ENCODE assay signal across 10 cellular contexts in the genomic region with DNA sequence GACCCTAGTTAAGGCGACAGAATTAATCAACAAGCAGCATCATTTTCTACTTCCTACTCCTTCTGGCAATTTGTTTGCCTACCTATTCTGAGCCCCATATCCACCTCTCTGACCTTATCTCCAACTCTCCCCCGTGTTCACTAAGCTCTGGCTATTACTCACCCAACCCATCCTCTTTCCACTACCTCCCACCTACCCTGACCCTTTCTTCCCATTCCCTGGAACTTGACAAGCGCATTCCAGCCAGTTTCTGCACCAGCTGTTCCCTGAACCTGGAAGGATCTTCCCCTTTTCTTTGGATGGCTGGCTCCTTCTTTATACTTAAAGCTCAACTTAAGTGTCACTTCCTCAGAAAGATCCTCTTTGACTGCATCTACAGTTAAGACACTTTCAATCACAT. TPM values are rescaled to one million over a fixed set of nuclear protein-coding genes. Genes with fewer than 3 reads are reported as not detected.
DNase-seq lines count a peak whose midpoint lies in the region; ATAC-seq, FAIRE-seq and TF ChIP-seq lines count a peak whose summit lies in the region.
"Had no signal": no experiment of that assay in that cellular context is flagged by ENCODE, and none has a peak within 500 bp of the region (broad histone marks: within the 10 kb centered on the region; RNA-seq: fewer than 3 reads in every experiment).

No MANE protein-coding gene starts in this region.

- TF ChIP-seq CTCF in hepatocyte (IDR thresholded peaks at IDR 0.05; ENCODE audit: poor library complexity), result no peak

- no peak overlapping the region for H2AFZ ChIP-seq in hepatocyte

- H3K9me3 Mint-ChIP-seq in activated CD4-positive, alpha-beta T cell treated with anti-CD3 and anti-CD28 coated beads for 36 hours (ENCODE audit: low read depth), result no peaks in the 10 kb centered on the region
- H3K9me3 Mint-ChIP-seq in activated T-helper 17 cell treated with anti-CD3 and anti-CD28 coated beads, Interleukin-2, amount 50 U/mL, for 72 hours, result no peaks in the 10 kb centered on the region

- no peak overlapping the region for H3K9ac ChIP-seq in skeletal muscle tissue (ENCODE audit: low read depth in 1 of 3, low read length in 3 of 3)

- H4K20me1 ChIP-seq in hepatocyte (ENCODE audit: insufficient read depth, poor library complexity, severe bottlenecking), result peaks cover 34% of the 10 kb centered on the region

- H3K4me3 ChIP-seq in hepatocyte (no peak overlapping the region), skeletal muscle tissue (ENCODE audit: low read length in 3 of 3) (peak overlapping the region in 2 of 3 donors; percentile 3 to 25)
- H3K4me3 ChIP-seq: Peyer's patch had no signal

- H3K4me1 ChIP-seq in hepatocyte (ENCODE audit: insufficient read depth) (peaks cover 31% of the 10 kb centered on the region), skeletal muscle tissue (ENCODE audit: control insufficient read depth in 3 of 3, insufficient read depth in 3 of 3, low read length in 3 of 3) (peaks cover 26 to 48% (median 29%) of the 10 kb centered on the region in 3 donors)

- no peaks in the 10 kb centered on the region for H3K27me3 Mint-ChIP-seq in activated CD4-positive, alpha-beta T cell treated with anti-CD3 and anti-CD28 coated beads for 36 hours
- H3K27me3 Mint-ChIP-seq in activated T-helper 17 cell treated with anti-CD3 and anti-CD28 coated beads, Interleukin-2, amount 50 U/mL, for 72 hours, result no peaks in the 10 kb centered on the region

- H3K27ac ChIP-seq in hepatocyte (peak overlapping the region; percentile 99), skeletal muscle tissue (ENCODE audit: low read depth, low read length) (no peak overlapping the region)
- H3K27ac ChIP-seq: Peyer's patch had no signal

- H3K36me3 ChIP-seq in hepatocyte (replicated peaks; ENCODE audit: insufficient read depth, low read depth), result no peaks in the 10 kb centered on the region
- peaks cover 0 to 19% (median 3%) of the 10 kb centered on the region in 3 donors for H3K36me3 ChIP-seq in skeletal muscle tissue (ENCODE audit: control insufficient read depth in 3 of 3, insufficient read depth in 3 of 3, low read length in 3 of 3)

- 57% methylated on average over 3 of the region's 3 CpGs for WGBS in hepatocyte (ENCODE audit: low lambda C conversion rate, missing lambda C conversion rate)

- H3K4me2 ChIP-seq in hepatocyte, result peak overlapping the region; percentile 83

- no peaks in the 10 kb centered on the region for H3K9me2 ChIP-seq in hepatocyte (replicated peaks; ENCODE audit: insufficient read depth)

- no peak for DNase-seq in activated CD4-positive, alpha-beta T cell treated with anti-CD3 and anti-CD28 coated beads for 36 hours
- DNase-seq in activated CD4-positive, alpha-beta T cell treated with anti-CD3 and anti-CD28 coated beads for 4 hours, result no peak
- DNase-seq in hepatocyte (ENCODE audit: low spot score), result peak; percentile 30
- no peak for DNase-seq in H54 (ENCODE audit: insufficient read length, low spot score)
- DNase-seq in mucosa of gallbladder (ENCODE audit: low spot score), result no peak
- DNase-seq in NCI-H1092 treated with DMSO at 0.1 percent for 48 hours (lab: John Stamatoyannopoulos, UW), result no peak

- CTCF ChIA-PET in activated CD4-positive, alpha-beta T cell treated with anti-CD3 and anti-CD28 coated beads for 36 hours (lab: Charles Lee), result interaction anchor here (0.8 to 1.7 kb wide), 2 partner anchors 24 to 43 kb away, joined by 3 to 5 read pairs; no protein-coding TSS in a partner anchor

- no peak overlapping the region for H3K4me3 Mint-ChIP-seq in activated CD4-positive, alpha-beta T cell treated with anti-CD3 and anti-CD28 coated beads for 36 hours
- peak overlapping the region; percentile 88 for H3K4me3 Mint-ChIP-seq in activated T-helper 17 cell treated with anti-CD3 and anti-CD28 coated beads, Interleukin-2, amount 50 U/mL, for 72 hours

- TF ChIP-seq POLR2A in H54 (IDR thresholded peaks at IDR 0.05; ENCODE audit: low read depth, low read length), result no peak

- peaks cover 27% of the 10 kb centered on the region for H3K36me3 Mint-ChIP-seq in activated CD4-positive, alpha-beta T cell treated with anti-CD3 and anti-CD28 coated beads for 36 hours (ENCODE audit: low read depth)
- peaks cover 79% of the 10 kb centered on the region for H3K36me3 Mint-ChIP-seq in activated T-helper 17 cell treated with anti-CD3 and anti-CD28 coated beads, Interleukin-2, amount 50 U/mL, for 72 hours (ENCODE audit: low read depth)

- no peak for ATAC-seq in activated CD4-positive, alpha-beta T cell treated with anti-CD3 and anti-CD28 coated beads for 36 hours
- ATAC-seq in activated T-helper 17 cell treated with anti-CD3 and anti-CD28 coated beads, Interleukin-2, amount 50 U/mL, for 72 hours (replicated peaks), result no peak

- intact Hi-C loops in activated CD4-positive, alpha-beta T cell treated with anti-CD3 and anti-CD28 coated beads for 36 hours (cut with DNase I, micrococcal nuclease), result loop anchor here in 1 of 2 experiments (2.0 kb wide), 1 partner anchor 1375 kb away; a partner anchor contains a TSS

- POLR2A ChIA-PET in activated CD4-positive, alpha-beta T cell treated with anti-CD3 and anti-CD28 coated beads for 36 hours (lab: Charles Lee), result interaction anchor here (1.5 kb wide), 1 partner anchor 13 kb away, joined by 4 read pairs; no protein-coding TSS in a partner anchor

- peaks cover 86% of the 10 kb centered on the region for H3K79me2 ChIP-seq in hepatocyte

- H3K27ac Mint-ChIP-seq in activated CD4-positive, alpha-beta T cell treated with anti-CD3 and anti-CD28 coated beads for 36 hours, result peak overlapping the region; percentile 18
- peak overlapping the region; percentile 98 for H3K27ac Mint-ChIP-seq in activated T-helper 17 cell treated with anti-CD3 and anti-CD28 coated beads, Interleukin-2, amount 50 U/mL, for 72 hours

- H3K4me1 Mint-ChIP-seq in activated CD4-positive, alpha-beta T cell treated with anti-CD3 and anti-CD28 coated beads for 36 hours, result peaks cover 38% of the 10 kb centered on the region
- H3K4me1 Mint-ChIP-seq in activated T-helper 17 cell treated with anti-CD3 and anti-CD28 coated beads, Interleukin-2, amount 50 U/mL, for 72 hours, result peaks cover 42% of the 10 kb centered on the region

- FAIRE-seq in H54 (lab: Jason Lieb, UNC), result no peak
- FAIRE-seq: urothelium cell line had no signal

- no peaks in the 10 kb centered on the region for H3K27me3 ChIP-seq in hepatocyte
- H3K27me3 ChIP-seq in skeletal muscle tissue (ENCODE audit: control insufficient read depth in 3 of 3, insufficient read depth in 3 of 3, low read length in 3 of 3), result no peaks in the 10 kb centered on the region
- H3K27me3 ChIP-seq: Peyer's patch had no signal

- H3K9me3 ChIP-seq in hepatocyte (ENCODE audit: low read depth), result no peaks in the 10 kb centered on the region
- H3K9me3 ChIP-seq in skeletal muscle tissue (ENCODE audit: control insufficient read depth in 3 of 3, low read length in 3 of 3), result no peaks in the 10 kb centered on the region
- H3K9me3 ChIP-seq: Peyer's patch had no signal

RNA-seq across cellular contexts. Expression of a gene that starts 2.3 kb away (rescaled TPM):
- 1 to 10 TPM; 4.2 to 5.1 TPM for total RNA-seq in activated CD4-positive, alpha-beta T cell treated with anti-CD3 and anti-CD28 coated beads for 36 hours
- total RNA-seq in activated T-helper 17 cell treated with anti-CD3 and anti-CD28 coated beads, Interleukin-2, amount 50 U/mL, for 72 hours, result 10 to 100 TPM; 14.7 to 25.0 TPM
- total RNA-seq in hepatocyte (38.1 and 40.3 TPM in 2 replicates), skeletal muscle tissue (10.4 TPM), mucosa of gallbladder (22.2 TPM)
- polyA plus RNA-seq in hepatocyte, result 10.3 and 15.0 TPM in 2 replicates

RNA-seq across cellular contexts. Expression of a gene that starts 2.7 kb away (rescaled TPM):
- total RNA-seq in activated CD4-positive, alpha-beta T cell treated with anti-CD3 and anti-CD28 coated beads for 36 hours, result 10 to 100 TPM; 24.7 to 29.5 TPM
- total RNA-seq in activated T-helper 17 cell treated with anti-CD3 and anti-CD28 coated beads, Interleukin-2, amount 50 U/mL, for 72 hours, result 10 to 100 TPM; 21.0 to 39.7 TPM
- 60.0 and 61.5 TPM in 2 replicates for total RNA-seq in hepatocyte
- polyA plus RNA-seq in hepatocyte, result 48.9 and 57.3 TPM in 2 replicates
- 23.5 TPM for total RNA-seq in skeletal muscle tissue
- total RNA-seq in mucosa of gallbladder, result 28.6 TPM
